Comparison of ENCODE assay signal across 8 cellular contexts in the genomic region with DNA sequence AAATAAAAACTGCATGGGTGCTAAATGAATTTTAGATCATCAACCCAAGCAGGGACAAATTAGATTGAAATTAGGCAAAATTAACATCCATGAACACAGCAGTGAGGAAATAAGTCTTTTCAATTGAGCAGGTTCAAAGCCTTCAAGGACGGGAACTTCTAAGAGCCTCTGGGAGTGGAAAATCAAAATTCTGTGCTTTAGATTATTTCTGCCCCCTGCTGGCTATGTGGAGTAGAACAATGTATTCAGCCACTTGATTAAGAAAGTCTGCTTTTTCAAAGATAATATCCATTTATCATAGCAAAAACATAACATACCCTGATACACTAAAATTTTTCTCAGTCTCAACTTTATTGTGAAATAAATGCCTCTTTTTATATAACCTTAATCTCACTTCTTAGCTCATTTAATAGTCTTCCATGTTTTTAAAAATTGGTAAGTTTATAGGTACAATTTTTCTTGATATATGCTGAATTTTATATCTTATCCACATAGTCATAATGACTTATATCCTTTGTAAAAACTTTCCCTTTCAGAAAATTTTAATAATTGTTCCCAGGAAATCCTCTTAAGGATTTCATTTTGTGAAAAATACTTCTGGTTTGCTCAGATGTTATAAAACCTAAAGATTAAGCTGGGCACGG. TPM values are rescaled to one million over a fixed set of nuclear protein-coding genes. Genes with fewer than 3 reads are reported as not detected.
DNase-seq lines count a peak whose midpoint lies in the region; ATAC-seq, FAIRE-seq and TF ChIP-seq lines count a peak whose summit lies in the region.

No MANE protein-coding gene starts in this region.

- H3K27me3 ChIP-seq in keratinocyte (ENCODE audit: control insufficient read depth, extremely low read depth, insufficient read depth, low read length), result no peaks in the 10 kb centered on the region

- H3K4me3 ChIP-seq in keratinocyte (ENCODE audit: control insufficient read depth in 2 of 3, extremely low read depth in 1 of 3, insufficient read depth in 2 of 3, low read depth in 1 of 3, low read length in 3 of 3), result no peak overlapping the region

- H3K9me1 ChIP-seq in keratinocyte (ENCODE audit: control insufficient read depth, extremely low read depth, insufficient read depth, low read length), result no peaks in the 10 kb centered on the region

- in situ Hi-C loops in T47D (cut with HindIII; ENCODE audit: low pct_unique_long_range_greater_than_20kb, low sequenced_read_pairs), result no loop called here

- ATAC-seq in SK-N-SH treated with all-trans-retinoic acid at 6 μM for 48 hours, result peak; percentile 83
- ATAC-seq in GM21367 (IDR thresholded peaks at IDR 0.05; ENCODE audit: unreplicated experiment), result no peak

- no peak overlapping the region for H3K4me2 ChIP-seq in keratinocyte (ENCODE audit: control insufficient read depth, extremely low read depth, insufficient read depth, low read depth, low read length)

- peak; percentile 9 to 11 for DNase-seq in activated CD8-positive, alpha-beta memory T cell treated with anti-CD3 and anti-CD28 coated beads for 1 hour (ENCODE audit: extremely low read depth in 1 of 2, low read depth in 1 of 2)
- no peak for DNase-seq in activated CD8-positive, alpha-beta memory T cell treated with anti-CD3 and anti-CD28 coated beads, Interleukin-2, amount 50 U/mL, for 48 hours
- peak; percentile 80 for DNase-seq in NCI-H1436 (lab: John Stamatoyannopoulos, UW)
- peak; percentile 49 to 77 for DNase-seq in T47D (ENCODE audit: low read depth in 1 of 2, low spot score in 1 of 2)
- peak; percentile 23 for DNase-seq in keratinocyte (ENCODE audit: low read depth, low spot score)
- peak; percentile 38 to 45 for DNase-seq in stimulated activated CD4-positive, alpha-beta T cell treated with anti-CD3 and anti-CD28 coated beads, Interleukin-2, amount 100 ng/mL, for 48 hours

- no peaks in the 10 kb centered on the region for H3K79me2 ChIP-seq in keratinocyte (ENCODE audit: control insufficient read depth, insufficient read depth, low read length)

- H3K9me3 ChIP-seq in keratinocyte (ENCODE audit: control insufficient read depth, low read depth, low read length), result no peaks in the 10 kb centered on the region

- H2AFZ ChIP-seq in keratinocyte (ENCODE audit: control insufficient read depth, low read length), result no peak overlapping the region

- peak in 2 of 3 experiments; percentile 62 to 68 for TF ChIP-seq CTCF in keratinocyte (optimal IDR thresholded peaks at IDR 0.05 in 1 of 3, IDR thresholded peaks at IDR 0.05 in 1 of 3, conservative IDR thresholded peaks at IDR 0.05 in 1 of 3; ENCODE audit: extremely low read depth in 1 of 3, insufficient read depth in 2 of 3, low read length in 3 of 3)

- H4K20me1 ChIP-seq in keratinocyte (ENCODE audit: control insufficient read depth, extremely low read depth, insufficient read depth, low read length), result no peaks in the 10 kb centered on the region

- no peak overlapping the region for H3K27ac ChIP-seq in keratinocyte (ENCODE audit: control insufficient read depth, insufficient read depth, low read length)

- H3K4me1 ChIP-seq in keratinocyte (ENCODE audit: control insufficient read depth, extremely low read depth, insufficient read depth, low read length), result no peaks in the 10 kb centered on the region

- dilution Hi-C loops in keratinocyte (cut with MboI; ENCODE audit: extremely low pct_ligation_motif_present, low sequenced_read_pairs), result no loop called here

- H3K36me3 ChIP-seq in keratinocyte (ENCODE audit: control insufficient read depth in 2 of 2, extremely low read depth in 1 of 2, insufficient read depth in 2 of 2, low read length in 2 of 2), result peaks cover 0 to 7% of the 10 kb centered on the region in 2 experiments

- FAIRE-seq in keratinocyte (lab: Jason Lieb, UNC), result peak; percentile 80

- no peak overlapping the region for H3K9ac ChIP-seq in keratinocyte (ENCODE audit: control insufficient read depth, extremely low read depth, insufficient read depth, low read length)

TF ChIP-seq in SK-N-SH treated with all-trans-retinoic acid at 6 μM for 48 hours, 23 proteins besides CTCF, POLR2A, EP300 and RAD21:
- no peak for TF ChIP-seq OSR1 (CRISPR knock-in tag; IDR thresholded peaks at IDR 0.05)
- TF ChIP-seq PPARA (CRISPR knock-in tag; IDR thresholded peaks at IDR 0.05; ENCODE audit: borderline replicate concordance), result no peak
- TF ChIP-seq, protein P1, sequence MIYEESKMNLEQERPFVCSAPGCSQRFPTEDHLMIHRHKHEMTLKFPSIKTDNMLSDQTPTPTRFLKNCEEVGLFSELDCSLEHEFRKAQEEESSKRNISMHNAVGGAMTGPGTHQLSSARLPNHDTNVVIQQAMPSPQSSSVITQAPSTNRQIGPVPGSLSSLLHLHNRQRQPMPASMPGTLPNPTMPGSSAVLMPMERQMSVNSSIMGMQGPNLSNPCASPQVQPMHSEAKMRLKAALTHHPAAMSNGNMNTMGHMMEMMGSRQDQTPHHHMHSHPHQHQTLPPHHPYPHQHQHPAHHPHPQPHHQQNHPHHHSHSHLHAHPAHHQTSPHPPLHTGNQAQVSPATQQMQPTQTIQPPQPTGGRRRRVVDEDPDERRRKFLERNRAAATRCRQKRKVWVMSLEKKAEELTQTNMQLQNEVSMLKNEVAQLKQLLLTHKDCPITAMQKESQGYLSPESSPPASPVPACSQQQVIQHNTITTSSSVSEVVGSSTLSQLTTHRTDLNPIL (CRISPR knock-in tag; IDR thresholded peaks at IDR 0.05; ENCODE audit: low read depth), result no peak
- no peak for TF ChIP-seq ZNF70 (CRISPR knock-in tag; IDR thresholded peaks at IDR 0.05)
- no peak for TF ChIP-seq ZFP30 (CRISPR knock-in tag; IDR thresholded peaks at IDR 0.05)
- no peak for TF ChIP-seq CSDC2 (CRISPR knock-in tag; IDR thresholded peaks at IDR 0.05)
- TF ChIP-seq, protein P2, sequence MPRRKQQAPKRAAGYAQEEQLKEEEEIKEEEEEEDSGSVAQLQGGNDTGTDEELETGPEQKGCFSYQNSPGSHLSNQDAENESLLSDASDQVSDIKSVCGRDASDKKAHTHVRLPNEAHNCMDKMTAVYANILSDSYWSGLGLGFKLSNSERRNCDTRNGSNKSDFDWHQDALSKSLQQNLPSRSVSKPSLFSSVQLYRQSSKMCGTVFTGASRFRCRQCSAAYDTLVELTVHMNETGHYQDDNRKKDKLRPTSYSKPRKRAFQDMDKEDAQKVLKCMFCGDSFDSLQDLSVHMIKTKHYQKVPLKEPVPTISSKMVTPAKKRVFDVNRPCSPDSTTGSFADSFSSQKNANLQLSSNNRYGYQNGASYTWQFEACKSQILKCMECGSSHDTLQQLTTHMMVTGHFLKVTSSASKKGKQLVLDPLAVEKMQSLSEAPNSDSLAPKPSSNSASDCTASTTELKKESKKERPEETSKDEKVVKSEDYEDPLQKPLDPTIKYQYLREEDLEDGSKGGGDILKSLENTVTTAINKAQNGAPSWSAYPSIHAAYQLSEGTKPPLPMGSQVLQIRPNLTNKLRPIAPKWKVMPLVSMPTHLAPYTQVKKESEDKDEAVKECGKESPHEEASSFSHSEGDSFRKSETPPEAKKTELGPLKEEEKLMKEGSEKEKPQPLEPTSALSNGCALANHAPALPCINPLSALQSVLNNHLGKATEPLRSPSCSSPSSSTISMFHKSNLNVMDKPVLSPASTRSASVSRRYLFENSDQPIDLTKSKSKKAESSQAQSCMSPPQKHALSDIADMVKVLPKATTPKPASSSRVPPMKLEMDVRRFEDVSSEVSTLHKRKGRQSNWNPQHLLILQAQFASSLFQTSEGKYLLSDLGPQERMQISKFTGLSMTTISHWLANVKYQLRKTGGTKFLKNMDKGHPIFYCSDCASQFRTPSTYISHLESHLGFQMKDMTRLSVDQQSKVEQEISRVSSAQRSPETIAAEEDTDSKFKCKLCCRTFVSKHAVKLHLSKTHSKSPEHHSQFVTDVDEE (CRISPR knock-in tag; IDR thresholded peaks at IDR 0.05), result no peak
- no peak for TF ChIP-seq GLIS3 (CRISPR knock-in tag; IDR thresholded peaks at IDR 0.05)
- TF ChIP-seq, protein P3, sequence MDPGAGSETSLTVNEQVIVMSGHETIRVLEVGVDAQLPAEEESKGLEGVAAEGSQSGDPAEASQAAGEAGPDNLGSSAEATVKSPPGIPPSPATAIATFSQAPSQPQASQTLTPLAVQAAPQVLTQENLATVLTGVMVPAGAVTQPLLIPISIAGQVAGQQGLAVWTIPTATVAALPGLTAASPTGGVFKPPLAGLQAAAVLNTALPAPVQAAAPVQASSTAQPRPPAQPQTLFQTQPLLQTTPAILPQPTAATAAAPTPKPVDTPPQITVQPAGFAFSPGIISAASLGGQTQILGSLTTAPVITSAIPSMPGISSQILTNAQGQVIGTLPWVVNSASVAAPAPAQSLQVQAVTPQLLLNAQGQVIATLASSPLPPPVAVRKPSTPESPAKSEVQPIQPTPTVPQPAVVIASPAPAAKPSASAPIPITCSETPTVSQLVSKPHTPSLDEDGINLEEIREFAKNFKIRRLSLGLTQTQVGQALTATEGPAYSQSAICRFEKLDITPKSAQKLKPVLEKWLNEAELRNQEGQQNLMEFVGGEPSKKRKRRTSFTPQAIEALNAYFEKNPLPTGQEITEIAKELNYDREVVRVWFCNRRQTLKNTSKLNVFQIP (CRISPR knock-in tag; IDR thresholded peaks at IDR 0.05; ENCODE audit: borderline replicate concordance, low read depth), result no peak
- TF ChIP-seq ZNF565 (CRISPR knock-in tag; conservative IDR thresholded peaks at IDR 0.05; ENCODE audit: low read depth), result no peak
- no peak for TF ChIP-seq RARB (CRISPR knock-in tag; IDR thresholded peaks at IDR 0.05)
- no peak for TF ChIP-seq ZNF8 (CRISPR knock-in tag; IDR thresholded peaks at IDR 0.05)
- TF ChIP-seq ZFP3 (CRISPR knock-in tag; IDR thresholded peaks at IDR 0.05), result no peak

RNA-seq across cellular contexts. Expression of a gene that starts 28.1 kb away (rescaled TPM):
- polyA plus RNA-seq in keratinocyte, result 40.3 to 63.0 TPM (median 46.7 TPM) in 3 replicates
- 135 TPM for polyA plus RNA-seq in keratinocyte (2011; ENCODE audit: low read depth)
- polyA plus RNA-seq in keratinocyte (2011; cell fraction: cytosol; rRNA removed), result 20.0 and 42.1 TPM in 2 replicates
- polyA plus RNA-seq in keratinocyte (2011; cell fraction: nucleus; rRNA removed), result 39.1 and 52.3 TPM in 2 replicates
- polyA plus RNA-seq in keratinocyte (2012; ENCODE audit: low replicate concordance), result 29.8 and 48.5 TPM in 2 replicates
- polyA minus RNA-seq in keratinocyte, result 10.8 to 43.2 TPM (median 27.0 TPM) in 3 replicates
- polyA minus RNA-seq in keratinocyte (2011; cell fraction: cytosol; rRNA and poly(A)+ RNA removed), result 33.6 TPM
- 28.2 and 40.2 TPM in 2 replicates for polyA minus RNA-seq in keratinocyte (2011; cell fraction: nucleus; rRNA and poly(A)+ RNA removed)
